ENCODE assay signal across 11 cellular contexts in genomic region chr11:121459413-121460041, GRCh38. TPM values are rescaled to one million over a fixed set of nuclear protein-coding genes. Genes with fewer than 3 reads are reported as not detected.
DNase-seq lines count a peak whose midpoint lies in the region; ATAC-seq and TF ChIP-seq lines count a peak whose summit lies in the region.
"Had no signal": no experiment of that assay in that cellular context is flagged by ENCODE, and none has a peak within 500 bp of the region (broad histone marks: within the 10 kb centered on the region; RNA-seq: fewer than 3 reads in every experiment).

No MANE protein-coding gene starts in this region.

- H3K4me1 ChIP-seq in mononuclear cell (ENCODE audit: insufficient read depth, low read length) = peaks cover 98% of the 10 kb centered on the region

- DNase-seq in DMS153 (lab: John Stamatoyannopoulos, UW) (peak; percentile 76), HuH-7.5 (ENCODE audit: low spot score) (peak; percentile 34), WTC11 (ENCODE audit: low spot score) (no peak), epidermal melanocyte (ENCODE audit: insufficient read length, low spot score) (no peak), erythroblast (lab: John Stamatoyannopoulos, UW) (no peak), RKO (ENCODE audit: low spot score) (no peak)
- DNase-seq: DMS 273 treated with DMSO at 0.1 percent for 48 hours, foreskin fibroblast, MG63 had no signal

- 0 out of 2 replicates have a peak overlapping the region, but pooled peaks have one; percentile 34 for H3K27ac Mint-ChIP-seq in WTC11

- H3K9me3 Mint-ChIP-seq in WTC11 = no peaks in the 10 kb centered on the region

- TF ChIP-seq CTCF in WTC11 (IDR thresholded peaks at IDR 0.05) = no peak

- H3K36me3 Mint-ChIP-seq in WTC11 = peaks cover 3% of the 10 kb centered on the region; the same call in 1 of the 2 replicates

- POLR2A ChIA-PET in WTC11 (lab: Charles Lee) = no interaction called here

- TF ChIP-seq POLR2A in erythroblast (IDR thresholded peaks at IDR 0.05; ENCODE audit: low read length) = no peak

- peak overlapping the region; percentile 21 for H3K4me3 ChIP-seq in mononuclear cell (ENCODE audit: low read length)
- H3K4me3 ChIP-seq: MG63 had no signal

- H3K9me3 ChIP-seq in mononuclear cell (ENCODE audit: low read depth, low read length) = no peaks in the 10 kb centered on the region
- H3K9me3 ChIP-seq: MG63 had no signal

- H3K4me3 Mint-ChIP-seq in WTC11 = no peak overlapping the region

- H3K27me3 Mint-ChIP-seq in WTC11 (ENCODE audit: low read depth) = no peaks in the 10 kb centered on the region

- CTCF ChIA-PET in WTC11 (lab: Charles Lee) = no interaction called here

- H3K4me1 Mint-ChIP-seq in WTC11 = peaks cover 94% of the 10 kb centered on the region

- ATAC-seq in WTC11 (no peak), GM19351 (IDR thresholded peaks at IDR 0.05; ENCODE audit: unreplicated experiment) (no peak)

- H3K27me3 ChIP-seq in mononuclear cell (ENCODE audit: insufficient read depth, low read length) = no peaks in the 10 kb centered on the region
- H3K27me3 ChIP-seq: MG63 had no signal

TF ChIP-seq in WTC11, 78 proteins besides CTCF, POLR2A, EP300 and RAD21:
- TF ChIP-seq GRHL2 (CRISPR knock-in tag; IDR thresholded peaks at IDR 0.05; ENCODE audit: insufficient replicate concordance, severe bottlenecking) (no peak), GABPB1 (CRISPR knock-in tag; IDR thresholded peaks at IDR 0.05) (peak; percentile 93)

RNA-seq across cellular contexts. Expression of gene SORL1, which starts 7.4 kb away (rescaled TPM):
- 78.1 to 87.1 TPM (median 78.1 TPM) in 3 replicates for total RNA-seq in WTC11 (2021)
- total RNA-seq in mononuclear cell = 216 TPM

Comparison
In these comparisons a context has a peak if more than half of its experiments do, and no peak if none do; other contexts are left out.
1. DNase-seq: peak in DMS153 (single experiment) and HuH-7.5 (single experiment); none in WTC11 (single experiment), epidermal melanocyte (single experiment), erythroblast (0 of 2) and RKO (single experiment).